ENCODE assay signal across 1 cellular context in genomic region chr7:30038182-30038980, GRCh38.
TF ChIP-seq lines count a peak whose summit lies in the region.

No MANE protein-coding gene starts in this region.

TF ChIP-seq in HEK293T, 16 proteins besides CTCF, POLR2A, EP300 and RAD21:
- TF ChIP-seq NFRKB (IDR thresholded peaks at IDR 0.05) (no peak), FOXK2 (IDR thresholded peaks at IDR 0.05) (no peak), ELF4 (IDR thresholded peaks at IDR 0.05) (no peak), L3MBTL2 (conservative IDR thresholded peaks at IDR 0.05) (no peak), FOXM1 (IDR thresholded peaks at IDR 0.05; ENCODE audit: borderline replicate concordance) (no peak), TARDBP (IDR thresholded peaks at IDR 0.05) (no peak), ZNF384 (IDR thresholded peaks at IDR 0.05) (no peak), FOXA1 (IDR thresholded peaks at IDR 0.05) (no peak), CTBP1 (IDR thresholded peaks at IDR 0.05; ENCODE audit: borderline replicate concordance) (no peak), PKNOX1 (IDR thresholded peaks at IDR 0.05) (no peak), HDGF (IDR thresholded peaks at IDR 0.05; ENCODE audit: borderline replicate concordance) (no peak), ARNT (IDR thresholded peaks at IDR 0.05) (no peak)
